Comparison of ENCODE assay signal across 2 cellular contexts in the genomic region with DNA sequence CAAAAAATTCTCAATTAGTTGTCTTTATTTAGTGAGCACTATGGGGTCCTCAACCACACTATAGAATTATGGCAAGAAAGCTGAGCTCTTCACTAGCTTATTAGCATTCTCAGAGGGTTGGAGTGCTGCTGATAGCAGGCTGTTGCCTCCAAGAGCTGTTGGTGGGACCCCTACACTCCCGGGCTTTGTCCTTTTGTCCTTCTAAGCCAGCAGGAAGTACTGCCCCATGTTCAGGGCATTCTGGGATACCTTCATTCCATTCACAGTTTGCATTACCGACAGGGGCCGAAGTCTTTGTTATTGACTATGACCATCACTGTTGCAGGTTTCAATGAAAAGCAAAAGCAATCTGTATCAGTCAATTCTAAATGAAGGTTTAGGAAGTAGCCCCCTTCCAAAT.
TF ChIP-seq lines count a peak whose summit lies in the region.

No MANE protein-coding gene starts in this region.

TF ChIP-seq in H1, 55 proteins besides CTCF, POLR2A, EP300 and RAD21 (continued from another document):
- TF ChIP-seq RNF2 (IDR thresholded peaks at IDR 0.05; ENCODE audit: borderline replicate concordance, low read depth, low read length, missing control alignments, poor library complexity, severe bottlenecking), result no peak
- TF ChIP-seq TEAD4 (IDR thresholded peaks at IDR 0.05; ENCODE audit: low read depth, low read length), result peak; percentile 59
- no peak for TF ChIP-seq FOSL1 (IDR thresholded peaks at IDR 0.05; ENCODE audit: insufficient read depth, low read depth, low read length)
- TF ChIP-seq TBP (IDR thresholded peaks at IDR 0.05; ENCODE audit: low read depth, low read length), result peak; percentile 49; the same call in 1 of the 2 replicates
- peak; percentile 58 for TF ChIP-seq NANOG (IDR thresholded peaks at IDR 0.05; ENCODE audit: insufficient read depth, low read depth, low read length, poor library complexity, severe bottlenecking)
- peak; percentile 21; the same call in 1 of the 2 replicates for TF ChIP-seq SP1 (IDR thresholded peaks at IDR 0.05; ENCODE audit: low read depth, low read length)
- TF ChIP-seq KDM5A (IDR thresholded peaks at IDR 0.05; ENCODE audit: low read length), result no peak
- 0 out of 2 replicates have a peak, but pooled peaks have one; percentile 4 for TF ChIP-seq TCF12 (IDR thresholded peaks at IDR 0.05; ENCODE audit: low read depth, low read length)
- no peak for TF ChIP-seq SIN3A (conservative IDR thresholded peaks at IDR 0.05 in 1 of 2, IDR thresholded peaks at IDR 0.05 in 1 of 2; ENCODE audit: low read depth in 1 of 2, low read length in 2 of 2)
- TF ChIP-seq ATF2 (IDR thresholded peaks at IDR 0.05; ENCODE audit: low read length), result no peak
- TF ChIP-seq EZH2 (IDR thresholded peaks at IDR 0.05; ENCODE audit: low read depth, low read length, severe bottlenecking), result no peak
- peak; percentile 54; the same call in 1 of the 2 replicates for TF ChIP-seq TAF1 (IDR thresholded peaks at IDR 0.05; ENCODE audit: low read depth, low read length)
- no peak for TF ChIP-seq MAFK (IDR thresholded peaks at IDR 0.05; ENCODE audit: low read depth, low read length)

TF ChIP-seq in HepG2, 621 proteins besides CTCF, POLR2A, EP300 and RAD21:
- TF ChIP-seq, protein P1, sequence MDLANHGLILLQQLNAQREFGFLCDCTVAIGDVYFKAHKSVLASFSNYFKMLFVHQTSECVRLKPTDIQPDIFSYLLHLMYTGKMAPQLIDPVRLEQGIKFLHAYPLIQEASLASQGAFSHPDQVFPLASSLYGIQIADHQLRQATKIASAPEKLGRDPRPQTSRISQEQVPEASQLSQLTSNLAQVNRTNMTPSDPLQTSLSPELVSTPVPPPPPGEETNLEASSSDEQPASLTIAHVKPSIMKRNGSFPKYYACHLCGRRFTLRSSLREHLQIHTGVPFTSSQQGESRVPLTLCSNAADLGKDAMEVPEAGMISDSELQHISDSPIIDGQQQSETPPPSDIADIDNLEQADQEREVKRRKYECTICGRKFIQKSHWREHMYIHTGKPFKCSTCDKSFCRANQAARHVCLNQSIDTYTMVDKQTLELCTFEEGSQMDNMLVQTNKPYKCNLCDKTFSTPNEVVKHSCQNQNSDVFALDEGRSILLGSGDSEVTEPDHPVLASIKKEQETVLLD (CRISPR knock-in tag; IDR thresholded peaks at IDR 0.05; ENCODE audit: low read depth), result no peak
- no peak for TF ChIP-seq ATRX (CRISPR knock-in tag; IDR thresholded peaks at IDR 0.05; ENCODE audit: borderline replicate concordance)
- TF ChIP-seq MLLT10 (CRISPR knock-in tag; IDR thresholded peaks at IDR 0.05), result no peak
- TF ChIP-seq ZNF460 (CRISPR knock-in tag; IDR thresholded peaks at IDR 0.05; ENCODE audit: borderline replicate concordance), result no peak
- TF ChIP-seq ZNF83 (CRISPR knock-in tag; IDR thresholded peaks at IDR 0.05; ENCODE audit: borderline replicate concordance), result no peak
- TF ChIP-seq ZNF607 (CRISPR knock-in tag; IDR thresholded peaks at IDR 0.05; ENCODE audit: borderline replicate concordance), result no peak
- TF ChIP-seq, protein P2, sequence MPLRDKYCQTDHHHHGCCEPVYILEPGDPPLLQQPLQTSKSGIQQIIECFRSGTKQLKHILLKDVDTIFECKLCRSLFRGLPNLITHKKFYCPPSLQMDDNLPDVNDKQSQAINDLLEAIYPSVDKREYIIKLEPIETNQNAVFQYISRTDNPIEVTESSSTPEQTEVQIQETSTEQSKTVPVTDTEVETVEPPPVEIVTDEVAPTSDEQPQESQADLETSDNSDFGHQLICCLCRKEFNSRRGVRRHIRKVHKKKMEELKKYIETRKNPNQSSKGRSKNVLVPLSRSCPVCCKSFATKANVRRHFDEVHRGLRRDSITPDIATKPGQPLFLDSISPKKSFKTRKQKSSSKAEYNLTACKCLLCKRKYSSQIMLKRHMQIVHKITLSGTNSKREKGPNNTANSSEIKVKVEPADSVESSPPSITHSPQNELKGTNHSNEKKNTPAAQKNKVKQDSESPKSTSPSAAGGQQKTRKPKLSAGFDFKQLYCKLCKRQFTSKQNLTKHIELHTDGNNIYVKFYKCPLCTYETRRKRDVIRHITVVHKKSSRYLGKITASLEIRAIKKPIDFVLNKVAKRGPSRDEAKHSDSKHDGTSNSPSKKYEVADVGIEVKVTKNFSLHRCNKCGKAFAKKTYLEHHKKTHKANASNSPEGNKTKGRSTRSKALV (CRISPR knock-in tag; IDR thresholded peaks at IDR 0.05), result no peak
- TF ChIP-seq ZNF703 (CRISPR knock-in tag; IDR thresholded peaks at IDR 0.05; ENCODE audit: borderline replicate concordance), result no peak
- no peak for TF ChIP-seq KLF16 (CRISPR knock-in tag; IDR thresholded peaks at IDR 0.05)
